29 cellular contexts compared by ENCODE assay signal in genomic region chr3:68467465-68467864, GRCh38.
DNase-seq lines count a peak whose midpoint lies in the region; ATAC-seq and TF ChIP-seq lines count a peak whose summit lies in the region.
"Had no signal": no experiment of that assay in that cellular context is flagged by ENCODE, and none has a peak within 500 bp of the region (broad histone marks: within the 10 kb centered on the region; RNA-seq: fewer than 3 reads in every experiment).

No MANE protein-coding gene starts in this region.

- H3K4me3 Mint-ChIP-seq in WTC11 = no peak overlapping the region
- H3K4me3 Mint-ChIP-seq: CD4-positive, alpha-beta memory T cell; H9; T-cell had no signal

- H3K36me3 ChIP-seq in iPS DF 6.9 (ENCODE audit: control insufficient read depth, insufficient read depth, low read length) (no peaks in the 10 kb centered on the region), sigmoid colon (no peaks in the 10 kb centered on the region), psoas muscle (ENCODE audit: insufficient read depth in 1 of 2, low read depth in 1 of 2) (no peaks in the 10 kb centered on the region)
- H3K36me3 ChIP-seq: BLaER1 treated with 17β-estradiol and CSF1 and Interleukin-3, amounts not matched to agents 10 nM and 100 nM; MG63 had no signal

- peaks cover 42% of the 10 kb centered on the region for H3K9me3 Mint-ChIP-seq in WTC11

- ATAC-seq in WTC11 = peak; percentile 53
- ATAC-seq in left lobe of liver = no peak
- no peak for ATAC-seq in psoas muscle
- ATAC-seq: K562, T-cell had no signal

- H3K27me3 Mint-ChIP-seq in WTC11 (ENCODE audit: low read depth) = no peaks in the 10 kb centered on the region
- H3K27me3 Mint-ChIP-seq: CD4-positive, alpha-beta memory T cell; T-cell had no signal

- H3K9me3 ChIP-seq in iPS DF 6.9 (ENCODE audit: control insufficient read depth, insufficient read depth, low read length) (no peaks in the 10 kb centered on the region), sigmoid colon (no peaks in the 10 kb centered on the region), psoas muscle (no peaks in the 10 kb centered on the region)
- H3K9me3 ChIP-seq: MG63 had no signal

- peaks cover 14% of the 10 kb centered on the region for H3K4me1 Mint-ChIP-seq in WTC11
- H3K4me1 Mint-ChIP-seq: T-cell had no signal

- H3K4me1 ChIP-seq in iPS DF 6.9 (ENCODE audit: control insufficient read depth, insufficient read depth, low read length) (no peaks in the 10 kb centered on the region), sigmoid colon (peaks cover 0 to 14% (median 10%) of the 10 kb centered on the region in 4 donors), psoas muscle (no peaks in the 10 kb centered on the region)
- H3K4me1 ChIP-seq: BLaER1 treated with 17β-estradiol and CSF1 and Interleukin-3, amounts not matched to agents 10 nM and 100 nM had no signal

- CTCF ChIA-PET in WTC11 (lab: Charles Lee) = no interaction called here

- H3K27ac ChIP-seq in iPS DF 6.9 (ENCODE audit: low read length) (no peak overlapping the region), sigmoid colon (no peak overlapping the region), psoas muscle (no peak overlapping the region)
- H3K27ac ChIP-seq: BLaER1 treated with 17β-estradiol and CSF1 and Interleukin-3, amounts not matched to agents 10 nM and 100 nM had no signal

- H3K27ac Mint-ChIP-seq in WTC11 = no peak overlapping the region
- H3K27ac Mint-ChIP-seq: H9, T-cell had no signal

- H3K36me3 Mint-ChIP-seq in WTC11 = peaks cover 9% of the 10 kb centered on the region
- H3K36me3 Mint-ChIP-seq: T-cell had no signal

- H3K27me3 ChIP-seq in iPS DF 6.9 (ENCODE audit: control insufficient read depth, insufficient read depth, low read length) = no peaks in the 10 kb centered on the region
- no peaks in the 10 kb centered on the region for H3K27me3 ChIP-seq in sigmoid colon
- H3K27me3 ChIP-seq in psoas muscle (ENCODE audit: insufficient read depth in 3 of 3, low read length in 2 of 3) = no peaks in the 10 kb centered on the region
- H3K27me3 ChIP-seq: BLaER1 treated with 17β-estradiol and CSF1 and Interleukin-3, amounts not matched to agents 10 nM and 100 nM; MG63 had no signal

- intact Hi-C loops in sigmoid colon (cut with DNase I) (no loop called here), psoas muscle (cut with DNase I) (no loop called here)

- TF ChIP-seq POLR2A in sigmoid colon (IDR thresholded peaks at IDR 0.05) = no peak

- no CpG with 5 or more reads among the region's 2 CpGs for WGBS in iPS DF 6.9 (ENCODE audit: insufficient coverage, insufficient read length)
- 34 to 57% methylated on average over 2 of the region's 2 CpGs for WGBS in sigmoid colon, 2 donors
- 63 to 70% (median 70%) methylated on average over 2 of the region's 2 CpGs for WGBS in psoas muscle, 3 donors

- no peak for TF ChIP-seq EP300 in sigmoid colon (IDR thresholded peaks at IDR 0.05)

- POLR2A ChIA-PET in WTC11 (lab: Charles Lee) = no interaction called here

- H3K4me3 ChIP-seq in LNCaP clone FGC (ENCODE audit: low read depth, low read length) (no peak overlapping the region), iPS DF 6.9 (ENCODE audit: low read length) (no peak overlapping the region), sigmoid colon (no peak overlapping the region), psoas muscle (no peak overlapping the region)
- H3K4me3 ChIP-seq: BLaER1 treated with 17β-estradiol and CSF1 and Interleukin-3, amounts not matched to agents 10 nM and 100 nM; K562; MG63 had no signal

- DNase-seq in ELF-1 (ENCODE audit: low read depth, low spot score) (peak; percentile 43), LNCaP clone FGC (ENCODE audit: low read depth) (peak; percentile 54), WTC11 (ENCODE audit: low spot score) (no peak), iPS DF 6.9 (ENCODE audit: low read depth, low spot score) (peak; percentile 31), NCI-H187 treated with DMSO at 0.1 percent for 48 hours (lab: John Stamatoyannopoulos, UW) (no peak), left lobe of liver (ENCODE audit: low spot score) (no peak), sigmoid colon (no peak), psoas muscle (no peak)
- DNase-seq: AML-193; CD4-positive, alpha-beta memory T cell; COR-L47; DMS79; EL; GF-D8; H9; Kasumi-1; MG63; NCI-H1105 treated with DMSO at 0.1 percent for 48 hours; NCI-H146; NCI-H2029; NCI-H2171; NCI-H226; NCI-H524; NK-92 treated with Interleukin-12 subunit alpha and Interleukin-12 subunit beta, amount 100 ng/mL, for 24 hours; Right ventricle myocardium superior; RPMI8226; T-cell had no signal

- TF ChIP-seq CTCF in LNCaP clone FGC (IDR thresholded peaks at IDR 0.05; ENCODE audit: control insufficient read depth, extremely low read depth, insufficient read depth) (no peak), WTC11 (IDR thresholded peaks at IDR 0.05) (no peak), sigmoid colon (IDR thresholded peaks at IDR 0.05) (no peak), psoas muscle (IDR thresholded peaks at IDR 0.05) (no peak)

TF ChIP-seq in WTC11, 78 proteins besides CTCF, POLR2A, EP300 and RAD21:
- TF ChIP-seq, protein P1, sequence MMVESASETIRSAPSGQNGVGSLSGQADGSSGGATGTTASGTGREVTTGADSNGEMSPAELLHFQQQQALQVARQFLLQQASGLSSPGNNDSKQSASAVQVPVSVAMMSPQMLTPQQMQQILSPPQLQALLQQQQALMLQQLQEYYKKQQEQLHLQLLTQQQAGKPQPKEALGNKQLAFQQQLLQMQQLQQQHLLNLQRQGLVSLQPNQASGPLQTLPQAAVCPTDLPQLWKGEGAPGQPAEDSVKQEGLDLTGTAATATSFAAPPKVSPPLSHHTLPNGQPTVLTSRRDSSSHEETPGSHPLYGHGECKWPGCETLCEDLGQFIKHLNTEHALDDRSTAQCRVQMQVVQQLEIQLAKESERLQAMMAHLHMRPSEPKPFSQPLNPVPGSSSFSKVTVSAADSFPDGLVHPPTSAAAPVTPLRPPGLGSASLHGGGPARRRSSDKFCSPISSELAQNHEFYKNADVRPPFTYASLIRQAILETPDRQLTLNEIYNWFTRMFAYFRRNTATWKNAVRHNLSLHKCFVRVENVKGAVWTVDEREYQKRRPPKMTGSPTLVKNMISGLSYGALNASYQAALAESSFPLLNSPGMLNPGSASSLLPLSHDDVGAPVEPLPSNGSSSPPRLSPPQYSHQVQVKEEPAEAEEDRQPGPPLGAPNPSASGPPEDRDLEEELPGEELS (CRISPR knock-in tag; IDR thresholded peaks at IDR 0.05) = no peak
- TF ChIP-seq IRF2 (CRISPR knock-in tag; IDR thresholded peaks at IDR 0.05; ENCODE audit: borderline replicate concordance, low read depth) = no peak
- TF ChIP-seq, protein P2, sequence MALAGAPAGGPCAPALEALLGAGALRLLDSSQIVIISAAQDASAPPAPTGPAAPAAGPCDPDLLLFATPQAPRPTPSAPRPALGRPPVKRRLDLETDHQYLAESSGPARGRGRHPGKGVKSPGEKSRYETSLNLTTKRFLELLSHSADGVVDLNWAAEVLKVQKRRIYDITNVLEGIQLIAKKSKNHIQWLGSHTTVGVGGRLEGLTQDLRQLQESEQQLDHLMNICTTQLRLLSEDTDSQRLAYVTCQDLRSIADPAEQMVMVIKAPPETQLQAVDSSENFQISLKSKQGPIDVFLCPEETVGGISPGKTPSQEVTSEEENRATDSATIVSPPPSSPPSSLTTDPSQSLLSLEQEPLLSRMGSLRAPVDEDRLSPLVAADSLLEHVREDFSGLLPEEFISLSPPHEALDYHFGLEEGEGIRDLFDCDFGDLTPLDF (CRISPR knock-in tag; IDR thresholded peaks at IDR 0.05) = no peak
- TF ChIP-seq, protein P3, sequence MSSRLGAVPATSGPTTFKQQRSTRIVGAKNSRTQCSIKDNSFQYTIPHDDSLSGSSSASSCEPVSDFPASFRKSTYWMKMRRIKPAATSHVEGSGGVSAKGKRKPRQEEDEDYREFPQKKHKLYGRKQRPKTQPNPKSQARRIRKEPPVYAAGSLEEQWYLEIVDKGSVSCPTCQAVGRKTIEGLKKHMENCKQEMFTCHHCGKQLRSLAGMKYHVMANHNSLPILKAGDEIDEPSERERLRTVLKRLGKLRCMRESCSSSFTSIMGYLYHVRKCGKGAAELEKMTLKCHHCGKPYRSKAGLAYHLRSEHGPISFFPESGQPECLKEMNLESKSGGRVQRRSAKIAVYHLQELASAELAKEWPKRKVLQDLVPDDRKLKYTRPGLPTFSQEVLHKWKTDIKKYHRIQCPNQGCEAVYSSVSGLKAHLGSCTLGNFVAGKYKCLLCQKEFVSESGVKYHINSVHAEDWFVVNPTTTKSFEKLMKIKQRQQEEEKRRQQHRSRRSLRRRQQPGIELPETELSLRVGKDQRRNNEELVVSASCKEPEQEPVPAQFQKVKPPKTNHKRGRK (CRISPR knock-in tag; IDR thresholded peaks at IDR 0.05; ENCODE audit: borderline replicate concordance) = no peak
- TF ChIP-seq NR2C2 (CRISPR knock-in tag; IDR thresholded peaks at IDR 0.05) = no peak
- no peak for TF ChIP-seq CBFB (CRISPR knock-in tag; IDR thresholded peaks at IDR 0.05; ENCODE audit: low read depth)
- TF ChIP-seq FOXP1 (CRISPR knock-in tag; IDR thresholded peaks at IDR 0.05; ENCODE audit: borderline replicate concordance) = no peak
- TF ChIP-seq CREM (CRISPR knock-in tag; IDR thresholded peaks at IDR 0.05) = no peak
- no peak for TF ChIP-seq HMGA2 (CRISPR knock-in tag; IDR thresholded peaks at IDR 0.05)
- no peak for TF ChIP-seq NR1H2 (CRISPR knock-in tag; IDR thresholded peaks at IDR 0.05)
- no peak for TF ChIP-seq TEAD4 (CRISPR knock-in tag; IDR thresholded peaks at IDR 0.05)
- TF ChIP-seq ZBTB21 (CRISPR knock-in tag; IDR thresholded peaks at IDR 0.05; ENCODE audit: borderline replicate concordance) = no peak
- TF ChIP-seq FOXJ3 (CRISPR knock-in tag; IDR thresholded peaks at IDR 0.05; ENCODE audit: borderline replicate concordance) = no peak
- TF ChIP-seq ZNF423 (CRISPR knock-in tag; IDR thresholded peaks at IDR 0.05) = no peak
- no peak for TF ChIP-seq JUN (CRISPR knock-in tag; IDR thresholded peaks at IDR 0.05)
- TF ChIP-seq MAX (CRISPR knock-in tag; IDR thresholded peaks at IDR 0.05) = no peak
- TF ChIP-seq, protein P4, sequence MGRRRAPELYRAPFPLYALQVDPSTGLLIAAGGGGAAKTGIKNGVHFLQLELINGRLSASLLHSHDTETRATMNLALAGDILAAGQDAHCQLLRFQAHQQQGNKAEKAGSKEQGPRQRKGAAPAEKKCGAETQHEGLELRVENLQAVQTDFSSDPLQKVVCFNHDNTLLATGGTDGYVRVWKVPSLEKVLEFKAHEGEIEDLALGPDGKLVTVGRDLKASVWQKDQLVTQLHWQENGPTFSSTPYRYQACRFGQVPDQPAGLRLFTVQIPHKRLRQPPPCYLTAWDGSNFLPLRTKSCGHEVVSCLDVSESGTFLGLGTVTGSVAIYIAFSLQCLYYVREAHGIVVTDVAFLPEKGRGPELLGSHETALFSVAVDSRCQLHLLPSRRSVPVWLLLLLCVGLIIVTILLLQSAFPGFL (CRISPR knock-in tag; IDR thresholded peaks at IDR 0.05; ENCODE audit: borderline replicate concordance) = no peak
- no peak for TF ChIP-seq ELF4 (CRISPR knock-in tag; IDR thresholded peaks at IDR 0.05; ENCODE audit: low read depth)

Comparison
In these comparisons a context has a peak if more than half of its experiments do, and no peak if none do; other contexts are left out.
1. DNase-seq: peak in ELF-1 (single experiment), LNCaP clone FGC (single experiment) and iPS DF 6.9 (single experiment); none in WTC11 (single experiment), NCI-H187 treated with DMSO at 0.1 percent for 48 hours (single experiment), left lobe of liver (single experiment), sigmoid colon (single experiment) and psoas muscle (0 of 2).